In the genomic region with DNA sequence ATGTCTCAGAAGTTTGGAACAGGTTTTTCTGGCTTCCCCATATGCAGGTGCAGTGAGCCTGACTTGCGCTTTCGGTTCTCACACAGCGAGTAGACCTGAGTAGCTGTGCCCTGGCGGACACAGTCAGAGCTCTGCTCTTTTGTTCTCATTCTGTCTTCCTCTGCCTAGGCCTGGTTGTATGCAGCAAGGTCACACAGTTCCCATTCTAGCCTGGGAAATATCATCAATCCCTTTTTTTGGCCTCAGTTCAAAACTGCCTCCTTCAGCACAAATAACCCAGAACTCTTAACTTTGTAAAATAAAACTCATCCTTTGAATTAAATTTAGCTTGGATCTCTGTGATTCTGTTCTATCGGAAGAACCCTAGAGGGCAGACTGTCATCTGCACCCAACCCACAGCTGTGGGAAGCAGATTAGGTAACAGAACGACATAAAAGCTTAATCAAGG, we compare ENCODE assay signal across 9 cellular contexts. TPM values are rescaled to one million over a fixed set of nuclear protein-coding genes. Genes with fewer than 3 reads are reported as not detected.
DNase-seq lines count a peak whose midpoint lies in the region; ATAC-seq and TF ChIP-seq lines count a peak whose summit lies in the region.
"Had no signal": no experiment of that assay in that cellular context is flagged by ENCODE, and none has a peak within 500 bp of the region (broad histone marks: within the 10 kb centered on the region; RNA-seq: fewer than 3 reads in every experiment).

No MANE protein-coding gene starts in this region.

- peaks cover 10% of the 10 kb centered on the region; the same call in 1 of the 2 replicates for H3F3A ChIP-seq in MM.1S (ENCODE audit: insufficient read depth, low read length)

- no peaks in the 10 kb centered on the region for H3K79me2 ChIP-seq in MM.1S (ENCODE audit: low read length)

- H3K27ac ChIP-seq in MM.1S (ENCODE audit: low read length) (peak overlapping the region; percentile 72; the same call in 1 of the 2 replicates), adrenal gland (peak overlapping the region in 4 of 5 donors; percentile 36 to 68 (median 60))

- TF ChIP-seq CTCF in MM.1S (IDR thresholded peaks at IDR 0.05; ENCODE audit: low read length): peak; percentile 72
- peak in 5 of 6 experiments; percentile 34 to 64 (median 47) for TF ChIP-seq CTCF in adrenal gland (IDR thresholded peaks at IDR 0.05)

- peak overlapping the region; percentile 69 for H3K4me2 ChIP-seq in MM.1S (ENCODE audit: low read depth, low read length)

- H3K4me3 ChIP-seq in MM.1S (ENCODE audit: low read length): peak overlapping the region; percentile 51
- H3K4me3 ChIP-seq in adrenal gland: peak overlapping the region in 1 of 4 donors; percentile 30

- H3K9ac ChIP-seq in MM.1S (ENCODE audit: low read length): peak overlapping the region; percentile 43; the same call in 1 of the 2 replicates

- no peaks in the 10 kb centered on the region for H4K20me1 ChIP-seq in MM.1S (ENCODE audit: insufficient read depth, low read length)

- no peaks in the 10 kb centered on the region for H3K27me3 ChIP-seq in MM.1S (replicated peaks; ENCODE audit: insufficient read depth, low read length)
- H3K27me3 ChIP-seq in adrenal gland: no peaks in the 10 kb centered on the region

- H3K4me1 ChIP-seq in MM.1S (ENCODE audit: low read length) (peaks cover 13% of the 10 kb centered on the region; the same call in 1 of the 2 replicates), adrenal gland (replicated peaks in 1 of 2) (peaks cover 12 to 18% of the 10 kb centered on the region in 2 donors)

- WGBS in adrenal gland, 4 donors: 6 to 21% (median 13%) methylated on average over 6 of the region's 6 CpGs

- H3K9me2 ChIP-seq in MM.1S (replicated peaks; ENCODE audit: insufficient read depth, low read length): no peaks in the 10 kb centered on the region

- ATAC-seq in GM21737 (IDR thresholded peaks at IDR 0.05; ENCODE audit: unreplicated experiment) (peak; percentile 100), left lobe of liver (peak; percentile 82)

- DNase-seq in NCI-H2107 treated with DMSO at 0.1 percent for 48 hours (lab: John Stamatoyannopoulos, UW; ENCODE audit: unreplicated experiment) (peak; percentile 9), NCI-H2107 (lab: John Stamatoyannopoulos, UW) (no peak), MM.1S (peak; percentile 95), adrenal gland (peak; percentile 60 to 89 (median 81)), left lobe of liver (ENCODE audit: low spot score) (no peak), A172 (ENCODE audit: low spot score) (no peak), dedifferentiated amniotic fluid mesenchymal stem cell (ENCODE audit: extremely low spot score) (no peak)

- peak overlapping the region; percentile 57 for H2AFZ ChIP-seq in MM.1S (ENCODE audit: low read length)

- no peaks in the 10 kb centered on the region for H3K36me3 ChIP-seq in MM.1S (replicated peaks; ENCODE audit: insufficient read depth, low read length)
- no peaks in the 10 kb centered on the region for H3K36me3 ChIP-seq in adrenal gland (replicated peaks in 1 of 2)

- TF ChIP-seq POLR2A in adrenal gland (IDR thresholded peaks at IDR 0.05): peak in 1 of 2 donors; percentile 71

- intact Hi-C loops in adrenal gland (cut with DNase I): no loop called here

- H3K9me3 ChIP-seq in MM.1S (replicated peaks; ENCODE audit: insufficient read depth, low read length) (no peaks in the 10 kb centered on the region), adrenal gland (replicated peaks in 1 of 3) (peaks cover 0 to 7% (median 4%) of the 10 kb centered on the region in 3 donors)

RNA-seq across cellular contexts. Expression of a gene that starts 10.2 kb away (rescaled TPM):
- not detected for total RNA-seq in adrenal gland
- polyA plus RNA-seq in adrenal gland: under 1 TPM in 2 of 3 donors, not detected in 1; 0.11 to 0.13 TPM
- not detected for total RNA-seq in left lobe of liver
- not detected in 2 replicates for total RNA-seq in A172 (2014; rRNA removed; shearing (Covaris generic))
- polyA plus RNA-seq: AG04450 had no signal

Comparison
In these comparisons a context has a peak if more than half of its experiments do, and no peak if none do; other contexts are left out.
1. DNase-seq: peak in NCI-H2107 treated with DMSO at 0.1 percent for 48 hours (single experiment), MM.1S (single experiment) and adrenal gland (7 of 7); none in NCI-H2107 (single experiment), left lobe of liver (single experiment), A172 (single experiment) and dedifferentiated amniotic fluid mesenchymal stem cell (single experiment).